In genomic region chr12:109606261-109607028, GRCh38 we compare ENCODE assay signal across 11 cellular contexts. TPM values are rescaled to one million over a fixed set of nuclear protein-coding genes. Genes with fewer than 3 reads are reported as not detected.
DNase-seq lines count a peak whose midpoint lies in the region; ATAC-seq, FAIRE-seq and TF ChIP-seq lines count a peak whose summit lies in the region.
"Had no signal": no experiment of that assay in that cellular context is flagged by ENCODE, and none has a peak within 500 bp of the region (broad histone marks: within the 10 kb centered on the region; RNA-seq: fewer than 3 reads in every experiment).

No MANE protein-coding gene starts in this region.

- H3K36me3 ChIP-seq in pancreas, result no peaks in the 10 kb centered on the region
- H3K36me3 ChIP-seq: thoracic aorta had no signal

- peak; percentile 55 for DNase-seq in G401 (ENCODE audit: low spot score)
- peak; percentile 70 for DNase-seq in Right ventricle myocardium superior
- DNase-seq in pancreas, result no peak
- no peak for DNase-seq in NOMO-1 treated with DMSO at 0.1 percent for 48 hours (lab: John Stamatoyannopoulos, UW; ENCODE audit: unreplicated experiment)
- DNase-seq in activated T-cell treated with anti-CD3 and anti-CD28 coated beads, Interleukin-2, amount 50 U/mL, for 1 hour, result no peak
- DNase-seq in dermis blood vessel endothelial cell, result no peak
- DNase-seq: kidney glomerular epithelial cell had no signal

- no peak overlapping the region for H3K4me3 ChIP-seq in pancreas
- H3K4me3 ChIP-seq: thoracic aorta had no signal

- intact Hi-C loops in Right ventricle myocardium superior (cut with DNase I) (no loop called here), pancreas (cut with DNase I) (loop anchor here in 1 of 3 donors (10.0 kb wide), 1 partner anchor 108 kb away; the partner anchor contains the start of gene FAM222A)

- WGBS in pancreas, 2 donors, result 42 to 46% methylated on average over 28 to 31 of the region's 31 CpGs

- ATAC-seq in SK-N-SH treated with all-trans-retinoic acid at 6 μM for 48 hours (peak; percentile 55), Right ventricle myocardium superior (ENCODE audit: poor library complexity) (peak; percentile 92), pancreas (peak in 3 of 4 donors; percentile 21 to 72 (median 70)), GM21723 (IDR thresholded peaks at IDR 0.05; ENCODE audit: unreplicated experiment) (no peak)

- no peaks in the 10 kb centered on the region for H3K27me3 ChIP-seq in pancreas

- H3K4me1 ChIP-seq in pancreas, result no peaks in the 10 kb centered on the region

- no peak overlapping the region for H3K27ac ChIP-seq in pancreas
- H3K27ac ChIP-seq: thoracic aorta had no signal

- no peak for TF ChIP-seq CTCF in pancreas (IDR thresholded peaks at IDR 0.05)

- in situ Hi-C loops in G401 (cut with HindIII; ENCODE audit: low sequenced_read_pairs), result no loop called here

- no peak for FAIRE-seq in pancreas (lab: Jason Lieb, UNC)
- FAIRE-seq: endometrium had no signal

- no peaks in the 10 kb centered on the region for H3K9me3 ChIP-seq in pancreas
- H3K9me3 ChIP-seq: thoracic aorta had no signal

TF ChIP-seq in SK-N-SH treated with all-trans-retinoic acid at 6 μM for 48 hours, 23 proteins besides CTCF, POLR2A, EP300 and RAD21:
- TF ChIP-seq TCF4 (CRISPR knock-in tag; IDR thresholded peaks at IDR 0.05; ENCODE audit: borderline replicate concordance) (peak; percentile 64; the same call in 1 of the 2 replicates), TSHZ2 (CRISPR knock-in tag; IDR thresholded peaks at IDR 0.05) (peak; percentile 88)
- TF ChIP-seq, protein P1, sequence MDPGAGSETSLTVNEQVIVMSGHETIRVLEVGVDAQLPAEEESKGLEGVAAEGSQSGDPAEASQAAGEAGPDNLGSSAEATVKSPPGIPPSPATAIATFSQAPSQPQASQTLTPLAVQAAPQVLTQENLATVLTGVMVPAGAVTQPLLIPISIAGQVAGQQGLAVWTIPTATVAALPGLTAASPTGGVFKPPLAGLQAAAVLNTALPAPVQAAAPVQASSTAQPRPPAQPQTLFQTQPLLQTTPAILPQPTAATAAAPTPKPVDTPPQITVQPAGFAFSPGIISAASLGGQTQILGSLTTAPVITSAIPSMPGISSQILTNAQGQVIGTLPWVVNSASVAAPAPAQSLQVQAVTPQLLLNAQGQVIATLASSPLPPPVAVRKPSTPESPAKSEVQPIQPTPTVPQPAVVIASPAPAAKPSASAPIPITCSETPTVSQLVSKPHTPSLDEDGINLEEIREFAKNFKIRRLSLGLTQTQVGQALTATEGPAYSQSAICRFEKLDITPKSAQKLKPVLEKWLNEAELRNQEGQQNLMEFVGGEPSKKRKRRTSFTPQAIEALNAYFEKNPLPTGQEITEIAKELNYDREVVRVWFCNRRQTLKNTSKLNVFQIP (CRISPR knock-in tag; IDR thresholded peaks at IDR 0.05; ENCODE audit: borderline replicate concordance, low read depth), result no peak

RNA-seq across cellular contexts. Expression of gene MVK, which starts 32.9 kb away (rescaled TPM):
- 34.5 and 37.4 TPM in 2 replicates for total RNA-seq in G401 (2014; rRNA removed; shearing (Covaris generic))
- total RNA-seq in Right ventricle myocardium superior (9.4 TPM), pancreas (1 to 10 TPM; 5.8 to 8.6 (median 7.3) TPM), dermis blood vessel endothelial cell (18.2 and 34.2 TPM in 2 replicates)
- 10 to 100 TPM; 13.3 to 15.9 TPM for polyA plus RNA-seq in pancreas

RNA-seq across cellular contexts. Expression of gene MMAB, which starts 33.1 kb away (rescaled TPM):
- 44.0 and 50.3 TPM in 2 replicates for total RNA-seq in G401 (2014; rRNA removed; shearing (Covaris generic))
- total RNA-seq in Right ventricle myocardium superior (68.1 TPM), pancreas (10 to 100 TPM; 15.6 to 26.1 (median 17.6) TPM), dermis blood vessel endothelial cell (14.0 and 26.9 TPM in 2 replicates)
- 10 to 100 TPM; 33.2 to 40.6 TPM for polyA plus RNA-seq in pancreas

Comparison
In these comparisons a context has a peak if more than half of its experiments do, and no peak if none do; other contexts are left out.
1. DNase-seq: peak in G401 (single experiment) and Right ventricle myocardium superior (single experiment); none in pancreas (0 of 6), NOMO-1 treated with DMSO at 0.1 percent for 48 hours (single experiment), activated T-cell treated with anti-CD3 and anti-CD28 coated beads, Interleukin-2, amount 50 U/mL, for 1 hour (single experiment) and dermis blood vessel endothelial cell (single experiment).